Comparison of ENCODE assay signal across 8 cellular contexts in genomic region chr7:90345548-90346319, GRCh38. TPM values are rescaled to one million over a fixed set of nuclear protein-coding genes. Genes with fewer than 3 reads are reported as not detected.
A peak's percentile ranks its signal among the peaks of the same experiment; 100 is the strongest.
DNase-seq lines count a peak whose midpoint lies in the region; ATAC-seq and TF ChIP-seq lines count a peak whose summit lies in the region.

No MANE protein-coding gene starts in this region.

- peaks cover 41% of the 10 kb centered on the region for H3K79me2 ChIP-seq in neural progenitor cell (ENCODE audit: low read depth)

- peaks cover 7% of the 10 kb centered on the region for H3K4me1 ChIP-seq in foreskin keratinocyte
- H3K4me1 ChIP-seq in neural progenitor cell = no peaks in the 10 kb centered on the region

- no peaks in the 10 kb centered on the region for H3K9me3 Mint-ChIP-seq in activated B cell treated with CpG ODN at 0.5 μM for 24 hours
- H3K9me3 Mint-ChIP-seq in neural progenitor cell = no peaks in the 10 kb centered on the region

- peak overlapping the region; percentile 77 for H3K4me3 ChIP-seq in neural progenitor cell

- H3K9ac ChIP-seq in neural progenitor cell = peak overlapping the region; percentile 70

- CTCF ChIA-PET in activated B cell treated with CpG ODN at 0.5 μM for 24 hours (lab: Charles Lee) = interaction anchor here (0.7 to 0.8 kb wide), 2 partner anchors 58 to 66 kb away, joined by 3 to 4 read pairs; partner anchors contain the start of gene CLDN12

- DNase-seq in ELR (ENCODE audit: low read depth) = peak; percentile 55
- peak; percentile 54 for DNase-seq in HT-29 (ENCODE audit: low spot score)
- no peak for DNase-seq in activated B cell treated with CpG ODN at 0.5 μM for 24 hours
- peak; percentile 25 to 47 for DNase-seq in foreskin keratinocyte
- peak; percentile 44 for DNase-seq in neural progenitor cell (ENCODE audit: low spot score)
- DNase-seq in HuH-7 (ENCODE audit: low spot score) = no peak
- no peak for DNase-seq in stimulated activated CD4-positive, alpha-beta T cell treated with anti-CD3 and anti-CD28 coated beads, Interleukin-4, amount 100 ng/mL, for 1 hour

- no peaks in the 10 kb centered on the region for H4K20me1 ChIP-seq in neural progenitor cell (ENCODE audit: low read depth)

- H3K4me1 Mint-ChIP-seq in activated B cell treated with CpG ODN at 0.5 μM for 24 hours = peaks cover 35% of the 10 kb centered on the region
- peaks cover 14% of the 10 kb centered on the region for H3K4me1 Mint-ChIP-seq in neural progenitor cell

- H3K27me3 ChIP-seq in foreskin keratinocyte (no peaks in the 10 kb centered on the region), neural progenitor cell (no peaks in the 10 kb centered on the region)

- ATAC-seq in GM21423 (IDR thresholded peaks at IDR 0.05; ENCODE audit: unreplicated experiment) (peak; percentile 4), activated B cell treated with CpG ODN at 0.5 μM for 24 hours (ENCODE audit: low read depth) (peak; percentile 7), foreskin keratinocyte (peak; percentile 41)

- H3K27ac Mint-ChIP-seq in activated B cell treated with CpG ODN at 0.5 μM for 24 hours (peak overlapping the region; percentile 98), neural progenitor cell (peak overlapping the region; percentile 86)

- no peaks in the 10 kb centered on the region for H3K36me3 ChIP-seq in neural progenitor cell

- peak overlapping the region; percentile 85 for H3K4me2 ChIP-seq in neural progenitor cell

- TF ChIP-seq CTCF in activated B cell treated with CpG ODN at 0.5 μM for 24 hours (IDR thresholded peaks at IDR 0.05) (no peak), foreskin keratinocyte (conservative IDR thresholded peaks at IDR 0.05) (no peak), neural progenitor cell (IDR thresholded peaks at IDR 0.05) (no peak)

- H3K27me3 Mint-ChIP-seq in activated B cell treated with CpG ODN at 0.5 μM for 24 hours (no peaks in the 10 kb centered on the region), neural progenitor cell (ENCODE audit: insufficient read depth, low read depth) (no peaks in the 10 kb centered on the region)

- peak overlapping the region; percentile 94 for H2AFZ ChIP-seq in neural progenitor cell (replicated peaks)

- H3K9me3 ChIP-seq in neural progenitor cell (ENCODE audit: low read depth) = no peaks in the 10 kb centered on the region

- H3K36me3 Mint-ChIP-seq in activated B cell treated with CpG ODN at 0.5 μM for 24 hours (ENCODE audit: low read depth) (peaks cover 28% of the 10 kb centered on the region), neural progenitor cell (no peaks in the 10 kb centered on the region)

- H3F3A ChIP-seq in neural progenitor cell (ENCODE audit: low read depth) = peaks cover 6% of the 10 kb centered on the region

- H3K27ac ChIP-seq in foreskin keratinocyte = peak overlapping the region; percentile 8
- H3K27ac ChIP-seq in neural progenitor cell = no peak overlapping the region

- POLR2A ChIA-PET in activated B cell treated with CpG ODN at 0.5 μM for 24 hours (lab: Charles Lee) = interaction anchor here (0.7 to 2.3 kb wide), 3 partner anchors 55 to 1595 kb away, joined by 3 to 21 read pairs (median 3); partner anchors contain the start of genes AKAP9 and CLDN12

- intact Hi-C loops in activated B cell treated with CpG ODN at 0.5 μM for 24 hours (cut with micrococcal nuclease) = loop anchor here (1.0 to 10.0 kb wide), 7 partner anchors 58 to 1787 kb away; partner anchors contain the start of genes AKAP9, CFAP69, CLDN12 and MTERF1

- H3K4me3 Mint-ChIP-seq in activated B cell treated with CpG ODN at 0.5 μM for 24 hours (peak overlapping the region; percentile 96), neural progenitor cell (peak overlapping the region; percentile 96)

RNA-seq across cellular contexts. Expression of gene GTPBP10, which starts 0.8 kb away (rescaled TPM):
- total RNA-seq in HT-29 (2014; rRNA removed; shearing (Covaris generic)) = 4.5 and 8.1 TPM in 2 replicates
- 28.8 and 29.5 TPM in 2 replicates for total RNA-seq in activated B cell treated with CpG ODN at 0.5 μM for 24 hours
- 17.9 and 21.5 TPM in 2 replicates for total RNA-seq in foreskin keratinocyte
- 13.7 and 16.4 TPM in 2 replicates for polyA plus RNA-seq in foreskin keratinocyte
- total RNA-seq in neural progenitor cell (ENCODE audit: low replicate concordance) = 14.5 and 29.9 TPM in 2 replicates

RNA-seq across cellular contexts. Expression of gene FAM237B, which starts 24.6 kb away (rescaled TPM):
- not detected in 2 replicates for total RNA-seq in HT-29 (2014; rRNA removed; shearing (Covaris generic))
- total RNA-seq in activated B cell treated with CpG ODN at 0.5 μM for 24 hours = not detected in 2 replicates
- not detected in 2 replicates for total RNA-seq in foreskin keratinocyte
- not detected in 2 replicates for polyA plus RNA-seq in foreskin keratinocyte
- not detected in 2 replicates for total RNA-seq in neural progenitor cell (ENCODE audit: low replicate concordance)

RNA-seq across cellular contexts. Expression of gene CLDN12, which starts 57.5 kb away (rescaled TPM):
- 34.5 and 56.8 TPM in 2 replicates for total RNA-seq in HT-29 (2014; rRNA removed; shearing (Covaris generic))
- 6.2 and 9.0 TPM in 2 replicates for total RNA-seq in activated B cell treated with CpG ODN at 0.5 μM for 24 hours
- 31.3 and 35.1 TPM in 2 replicates for total RNA-seq in foreskin keratinocyte
- polyA plus RNA-seq in foreskin keratinocyte = 11.0 and 12.1 TPM in 2 replicates
- total RNA-seq in neural progenitor cell (ENCODE audit: low replicate concordance) = 64.9 and 87.3 TPM in 2 replicates

Comparison
In these comparisons a context has a peak if more than half of its experiments do, and no peak if none do; other contexts are left out.
1. DNase-seq: peak in ELR (single experiment), HT-29 (single experiment), foreskin keratinocyte (2 of 2) and neural progenitor cell (single experiment); none in activated B cell treated with CpG ODN at 0.5 μM for 24 hours (single experiment), HuH-7 (single experiment) and stimulated activated CD4-positive, alpha-beta T cell treated with anti-CD3 and anti-CD28 coated beads, Interleukin-4, amount 100 ng/mL, for 1 hour (single experiment).
2. Peak in every context shown above with its lines, with median percentiles within 50 percentile points of each other: ATAC-seq.